ENCODE assay signal across 20 cellular contexts in the genomic region with DNA sequence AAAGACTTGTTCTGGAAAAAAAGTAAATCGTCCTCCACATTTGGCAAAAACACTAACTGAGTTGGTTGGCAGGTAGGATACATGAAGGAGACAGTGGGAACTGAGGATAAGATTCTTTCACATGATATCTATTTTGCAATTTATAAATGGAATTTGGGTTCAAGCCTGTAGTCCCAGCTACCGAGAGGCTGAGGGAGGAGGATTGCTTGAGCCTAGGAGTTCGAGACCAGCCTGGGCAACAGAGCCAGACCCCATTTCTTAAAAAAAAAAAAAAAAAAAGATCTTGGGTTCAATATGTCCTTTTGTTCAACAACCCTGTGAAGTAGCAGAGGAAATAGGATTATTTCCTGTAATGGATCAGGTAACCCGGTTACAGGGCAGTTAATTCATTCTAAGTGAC. TPM values are rescaled to one million over a fixed set of nuclear protein-coding genes. Genes with fewer than 3 reads are reported as not detected.
"Had no signal": no experiment of that assay in that cellular context is flagged by ENCODE, and none has a peak within 500 bp of the region (broad histone marks: within the 10 kb centered on the region; RNA-seq: fewer than 3 reads in every experiment).

No MANE protein-coding gene starts in this region.

- DNase-seq: activated CD4-positive, alpha-beta memory T cell treated with anti-CD3 and anti-CD28 coated beads, Interleukin-2, amount 10 ng/mL, durations not matched to agents 7 days and 5 days; activated CD4-positive, alpha-beta T cell treated with anti-CD3 and anti-CD28 coated beads, Interleukin-2, amount 10 ng/mL, durations not matched to agents 24 days and 14 days; activated gamma-delta T cell; aorta; effector CD4-positive, alpha-beta T cell; foreskin melanocyte; glutamatergic neuron; left colon; mammary epithelial cell; posterior cingulate gyrus; stimulated activated CD4-positive, alpha-beta T cell treated with anti-CD3 and anti-CD28 coated beads, Interleukin-4, amount 100 ng/mL, for 1 hour; stimulated activated naive CD4-positive, alpha-beta T cell had no signal

- FAIRE-seq: endometrium, islet of Langerhans had no signal

- H3K9me3 Mint-ChIP-seq: activated CD4-positive, alpha-beta memory T cell treated with anti-CD3 and anti-CD28 coated beads, Interleukin-2, amount 10 ng/mL, durations not matched to agents 7 days and 5 days; activated CD4-positive, alpha-beta T cell treated with anti-CD3 and anti-CD28 coated beads, Interleukin-2, amount 10 ng/mL, durations not matched to agents 24 days and 14 days; activated naive CD4-positive, alpha-beta T cell treated with anti-CD3 and anti-CD28 coated beads, Interleukin-2, amount 50 U/mL, for 24 hours had no signal

- H3K4me3 Mint-ChIP-seq: activated CD4-positive, alpha-beta memory T cell treated with anti-CD3 and anti-CD28 coated beads, Interleukin-2, amount 10 ng/mL, durations not matched to agents 7 days and 5 days; activated naive CD4-positive, alpha-beta T cell treated with anti-CD3 and anti-CD28 coated beads, Interleukin-2, amount 50 U/mL, for 24 hours; brain; neural crest cell had no signal

- H3K36me3 Mint-ChIP-seq: activated naive CD4-positive, alpha-beta T cell treated with anti-CD3 and anti-CD28 coated beads, Interleukin-2, amount 50 U/mL, for 24 hours; brain had no signal

- ATAC-seq: left colon had no signal

RNA-seq across cellular contexts. Expression of gene CFAP161, which starts 35.7 kb away (rescaled TPM):
- total RNA-seq: activated CD4-positive, alpha-beta memory T cell treated with anti-CD3 and anti-CD28 coated beads, Interleukin-2, amount 10 ng/mL, durations not matched to agents 7 days and 5 days; activated CD4-positive, alpha-beta T cell treated with anti-CD3 and anti-CD28 coated beads, Interleukin-2, amount 10 ng/mL, durations not matched to agents 24 days and 14 days; chondrocyte; left colon; neural crest cell; T-helper 2 cell treated with Interferon-gamma antibody and Interleukin-4, amounts not matched to agents 100 ng/mL and 5 ng/mL, for 36 hours had no signal
- polyA plus RNA-seq: aorta, urinary bladder had no signal
